8 cellular contexts compared by ENCODE assay signal in the genomic region with DNA sequence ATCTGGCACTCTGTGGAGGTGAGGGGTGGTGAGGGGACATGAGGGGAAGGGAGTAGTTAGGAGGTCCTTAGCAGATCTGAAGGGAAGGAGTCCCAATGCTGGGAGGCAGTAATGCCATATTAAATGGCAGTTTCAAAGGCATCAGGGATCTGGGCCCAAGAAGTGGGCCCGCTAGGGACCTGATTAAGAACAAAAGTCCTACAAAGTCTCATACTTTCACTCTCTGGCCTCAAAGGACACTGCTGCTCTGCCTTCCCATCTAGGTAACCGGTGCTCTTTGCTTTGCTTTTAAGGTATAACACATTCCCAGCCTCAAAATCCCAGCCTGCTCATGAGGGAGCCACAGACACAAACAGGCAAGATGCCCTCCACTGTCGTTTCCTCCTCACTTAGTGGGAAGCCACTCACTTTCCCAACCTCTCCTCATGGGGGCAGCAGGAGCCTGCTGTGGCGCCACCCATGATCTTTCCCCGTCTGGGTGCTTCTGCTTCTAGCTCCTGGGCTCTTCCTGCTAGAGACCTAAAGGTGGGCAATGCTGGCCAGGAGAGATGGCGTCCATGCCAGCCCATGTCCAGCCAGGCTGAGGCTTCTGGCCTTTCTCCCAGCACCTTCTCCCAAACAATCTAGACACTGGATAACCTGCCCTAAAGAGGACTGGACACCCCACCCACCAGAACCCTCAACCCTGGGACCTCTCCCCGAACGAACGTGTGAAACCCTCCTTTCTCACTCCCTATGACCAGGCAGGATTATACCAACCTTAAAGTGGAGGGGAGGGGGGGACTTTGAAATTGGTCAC.
DNase-seq lines count a peak whose midpoint lies in the region; ATAC-seq and TF ChIP-seq lines count a peak whose summit lies in the region.

No MANE protein-coding gene starts in this region.

- ATAC-seq in GM21515 (IDR thresholded peaks at IDR 0.05; ENCODE audit: unreplicated experiment) = peak; percentile 87

- peak; percentile 49 for DNase-seq in NK-92 treated with Interleukin-12 subunit alpha and Interleukin-12 subunit beta, amount 100 ng/mL, for 24 hours (lab: John Stamatoyannopoulos, UW)
- DNase-seq in NK-92 (lab: John Stamatoyannopoulos, UW; ENCODE audit: unreplicated experiment) = no peak
- peak; percentile 60 for DNase-seq in HK-2 (ENCODE audit: unreplicated experiment)
- peak; percentile 83 for DNase-seq in OCI-M1 (lab: John Stamatoyannopoulos, UW)
- peak; percentile 71 for DNase-seq in astrocyte of the spinal cord (ENCODE audit: low read depth, low spot score)
- DNase-seq in spleen = peak; percentile 81

- TF ChIP-seq POLR2A in spleen (IDR thresholded peaks at IDR 0.05) = no peak

- peak overlapping the region; percentile 31; the same call in 1 of the 2 replicates for H3K9ac ChIP-seq in iPS-20b (ENCODE audit: low read depth, low read length)

- H3K9me3 ChIP-seq in iPS-20b (ENCODE audit: insufficient read depth, low read depth, low read length) (no peaks in the 10 kb centered on the region), spleen (no peaks in the 10 kb centered on the region)

- H3K36me3 ChIP-seq in iPS-20b (ENCODE audit: insufficient read depth, low read depth, low read length) (no peaks in the 10 kb centered on the region), spleen (no peaks in the 10 kb centered on the region)

- 35 to 52% (median 45%) methylated on average over 9 of the region's 9 CpGs for WGBS in spleen, 5 donors

- in situ Hi-C loops in astrocyte of the spinal cord (cut with HindIII; ENCODE audit: low sequenced_read_pairs) = no loop called here

- H3K27ac ChIP-seq in iPS-20b (ENCODE audit: low read length) = no peak overlapping the region
- peak overlapping the region in 1 of 8 donors; percentile 13 for H3K27ac ChIP-seq in spleen

- TF ChIP-seq CTCF in astrocyte of the spinal cord (IDR thresholded peaks at IDR 0.05; ENCODE audit: low read depth, low read length) = peak; percentile 83
- peak in 9 of 11 experiments; percentile 34 to 74 (median 64) for TF ChIP-seq CTCF in spleen (IDR thresholded peaks at IDR 0.05 in 8 of 11, conservative IDR thresholded peaks at IDR 0.05 in 3 of 11)

- no peaks in the 10 kb centered on the region for H3K27me3 ChIP-seq in iPS-20b (ENCODE audit: insufficient read depth, low read length)
- no peaks in the 10 kb centered on the region for H3K27me3 ChIP-seq in spleen (replicated peaks in 1 of 7)

- intact Hi-C loops in spleen (cut with DNase I; ENCODE audit: low total_unique reads) = loop anchor here (5.0 kb wide), 1 partner anchor 116 kb away; no protein-coding TSS in a partner anchor

- H3K4me1 ChIP-seq in iPS-20b (ENCODE audit: insufficient read depth, low read length) (peaks cover 21% of the 10 kb centered on the region; the same call in 1 of the 2 replicates), spleen (peaks cover 0 to 13% (median 4%) of the 10 kb centered on the region in 6 donors)

- H3K4me3 ChIP-seq in astrocyte of the spinal cord (ENCODE audit: low read depth, low read length) (no peak overlapping the region), iPS-20b (ENCODE audit: low read length) (no peak overlapping the region), spleen (peak overlapping the region in 1 of 8 donors; percentile 30)
